In genomic region chr17:31571124-31571892, GRCh38 we compare ENCODE assay signal across 9 cellular contexts.
A peak's percentile ranks its signal among the peaks of the same experiment; 100 is the strongest.
DNase-seq lines count a peak whose midpoint lies in the region; ATAC-seq and TF ChIP-seq lines count a peak whose summit lies in the region.
"Had no signal": no experiment of that assay in that cellular context is flagged by ENCODE, and none has a peak within 500 bp of the region (broad histone marks: within the 10 kb centered on the region; RNA-seq: fewer than 3 reads in every experiment).

No MANE protein-coding gene starts in this region.

- no peaks in the 10 kb centered on the region for H3K36me3 ChIP-seq in skeletal muscle tissue (ENCODE audit: control insufficient read depth in 3 of 3, insufficient read depth in 3 of 3, low read length in 3 of 3)

- no peaks in the 10 kb centered on the region for H3K27me3 Mint-ChIP-seq in CD4-positive, alpha-beta T cell
- H3K27me3 Mint-ChIP-seq: activated naive CD4-positive, alpha-beta T cell treated with anti-CD3 and anti-CD28 coated beads, Interleukin-2, amount 50 U/mL, for 24 hours had no signal

- no peak for ATAC-seq in CD4-positive, alpha-beta T cell (ENCODE audit: poor library complexity)
- no peak for ATAC-seq in HG03159 (IDR thresholded peaks at IDR 0.05; ENCODE audit: unreplicated experiment)

- H3K27ac ChIP-seq in skeletal muscle tissue (ENCODE audit: low read depth, low read length), result peak overlapping the region; percentile 69
- H3K27ac ChIP-seq in CD4-positive, alpha-beta T cell (ENCODE audit: low read depth, low read length), result no peak overlapping the region

- no peak overlapping the region for H3K4me3 ChIP-seq in astrocyte of the spinal cord (ENCODE audit: low read depth, low read length)
- H3K4me3 ChIP-seq in skeletal muscle tissue (ENCODE audit: low read length in 3 of 3), result peak overlapping the region in 1 of 3 donors; percentile 7

- TF ChIP-seq CTCF in astrocyte of the spinal cord (IDR thresholded peaks at IDR 0.05; ENCODE audit: low read depth, low read length), result no peak
- no peak for TF ChIP-seq CTCF in CD4-positive, alpha-beta T cell (IDR thresholded peaks at IDR 0.05)

- POLR2A ChIA-PET in CD4-positive, alpha-beta T cell (lab: Charles Lee), result no interaction called here

- in situ Hi-C loops in astrocyte of the spinal cord (cut with HindIII; ENCODE audit: low sequenced_read_pairs), result no loop called here

- no peaks in the 10 kb centered on the region for H3K9me3 Mint-ChIP-seq in CD4-positive, alpha-beta T cell
- H3K9me3 Mint-ChIP-seq: activated naive CD4-positive, alpha-beta T cell treated with anti-CD3 and anti-CD28 coated beads, Interleukin-2, amount 50 U/mL, for 24 hours had no signal

- H3K27me3 ChIP-seq in skeletal muscle tissue (ENCODE audit: control insufficient read depth in 3 of 3, insufficient read depth in 3 of 3, low read length in 3 of 3), result no peaks in the 10 kb centered on the region
- H3K27me3 ChIP-seq in CD4-positive, alpha-beta T cell (ENCODE audit: control insufficient read depth, insufficient read depth, low read length), result no peaks in the 10 kb centered on the region

- DNase-seq in GM04504 (ENCODE audit: low read depth) (peak; percentile 92), astrocyte of the spinal cord (ENCODE audit: low read depth, low spot score) (peak; percentile 98), islet precursor cell (peak; percentile 97), NCI-H748 treated with DMSO at 0.1 percent for 48 hours (lab: John Stamatoyannopoulos, UW) (no peak), hypothalamus (lab: John Stamatoyannopoulos, UW) (no peak)
- no peak for DNase-seq in CD4-positive, alpha-beta T cell

- H3K36me3 Mint-ChIP-seq in CD4-positive, alpha-beta T cell (ENCODE audit: low read depth), result no peaks in the 10 kb centered on the region
- H3K36me3 Mint-ChIP-seq: activated naive CD4-positive, alpha-beta T cell treated with anti-CD3 and anti-CD28 coated beads, Interleukin-2, amount 50 U/mL, for 24 hours had no signal

- intact Hi-C loops in CD4-positive, alpha-beta T cell (cut with DNase I, micrococcal nuclease), result no loop called here

- H3K4me1 Mint-ChIP-seq in CD4-positive, alpha-beta T cell (ENCODE audit: low read depth), result no peaks in the 10 kb centered on the region
- H3K4me1 Mint-ChIP-seq: activated naive CD4-positive, alpha-beta T cell treated with anti-CD3 and anti-CD28 coated beads, Interleukin-2, amount 50 U/mL, for 24 hours had no signal

- CTCF ChIA-PET in CD4-positive, alpha-beta T cell (lab: Charles Lee), result no interaction called here

- H3K27ac Mint-ChIP-seq in CD4-positive, alpha-beta T cell, result no peak overlapping the region

- no peak overlapping the region for H3K4me3 Mint-ChIP-seq in CD4-positive, alpha-beta T cell
- H3K4me3 Mint-ChIP-seq: activated naive CD4-positive, alpha-beta T cell treated with anti-CD3 and anti-CD28 coated beads, Interleukin-2, amount 50 U/mL, for 24 hours had no signal

- no peaks in the 10 kb centered on the region for H3K9me3 ChIP-seq in skeletal muscle tissue (ENCODE audit: control insufficient read depth in 3 of 3, low read length in 3 of 3)
- H3K9me3 ChIP-seq in CD4-positive, alpha-beta T cell (ENCODE audit: control insufficient read depth, low read length), result no peaks in the 10 kb centered on the region

- peak overlapping the region in 2 of 3 donors; percentile 12 to 28 for H3K9ac ChIP-seq in skeletal muscle tissue (ENCODE audit: low read depth in 1 of 3, low read length in 3 of 3)

- H3K4me1 ChIP-seq in skeletal muscle tissue (ENCODE audit: control insufficient read depth in 3 of 3, insufficient read depth in 3 of 3, low read length in 3 of 3), result peaks cover 26 to 37% (median 36%) of the 10 kb centered on the region in 3 donors

Comparison
In these comparisons a context has a peak if more than half of its experiments do, and no peak if none do; other contexts are left out.
1. DNase-seq: peak in GM04504 (single experiment), astrocyte of the spinal cord (single experiment) and islet precursor cell (single experiment); none in CD4-positive, alpha-beta T cell (0 of 10), NCI-H748 treated with DMSO at 0.1 percent for 48 hours (single experiment) and hypothalamus (0 of 51).